12 cellular contexts compared by ENCODE assay signal in genomic region chr3:196360586-196360985, GRCh38. TPM values are rescaled to one million over a fixed set of nuclear protein-coding genes. Genes with fewer than 3 reads are reported as not detected.
DNase-seq lines count a peak whose midpoint lies in the region; TF ChIP-seq lines count a peak whose summit lies in the region.
"Had no signal": no experiment of that assay in that cellular context is flagged by ENCODE, and none has a peak within 500 bp of the region (broad histone marks: within the 10 kb centered on the region; RNA-seq: fewer than 3 reads in every experiment).

No MANE protein-coding gene starts in this region.

- WGBS in GM23248 (ENCODE audit: low coverage in 1 of 2, low lambda C conversion rate in 2 of 2, missing lambda C conversion rate in 2 of 2), 2 experiments, result 85 to 91% methylated on average over 7 of the region's 7 CpGs
- WGBS in esophagus muscularis mucosa, result 75% methylated on average over 7 of the region's 7 CpGs

- H3K9ac ChIP-seq in GM23248, result no peak overlapping the region
- H3K9ac ChIP-seq: BLaER1 had no signal

- H2AFZ ChIP-seq in GM23248, result no peak overlapping the region

- in situ Hi-C loops in GM23248 (cut with MboI), result no loop called here

- H3K79me2 ChIP-seq in GM23248 (ENCODE audit: insufficient read depth), result peaks cover 9% of the 10 kb centered on the region

- no peak for TF ChIP-seq POLR2A in esophagus muscularis mucosa (IDR thresholded peaks at IDR 0.05; ENCODE audit: low read depth)

- no peak overlapping the region for H3K4me3 ChIP-seq in GM23248
- H3K4me3 ChIP-seq in MG63, result no peak overlapping the region
- no peak overlapping the region for H3K4me3 ChIP-seq in esophagus muscularis mucosa
- H3K4me3 ChIP-seq: A549, BLaER1 had no signal

- no peak for TF ChIP-seq CTCF in esophagus muscularis mucosa (IDR thresholded peaks at IDR 0.05)

- H3K4me1 ChIP-seq in GM23248 (ENCODE audit: insufficient read depth) (peaks cover 4% of the 10 kb centered on the region; the same call in 1 of the 2 replicates), esophagus muscularis mucosa (peaks cover 0 to 6% (median 5%) of the 10 kb centered on the region in 4 donors)
- H3K4me1 ChIP-seq: A549, Caco-2 had no signal

- H3K36me3 ChIP-seq in GM23248 (ENCODE audit: low read depth) (peaks cover 36% of the 10 kb centered on the region), MG63 (peaks cover 41% of the 10 kb centered on the region), esophagus muscularis mucosa (peaks cover 29 to 80% (median 73%) of the 10 kb centered on the region in 4 donors)

- H3K9me3 ChIP-seq in GM23248 (ENCODE audit: low read depth) (no peaks in the 10 kb centered on the region), MG63 (no peaks in the 10 kb centered on the region), esophagus muscularis mucosa (no peaks in the 10 kb centered on the region)
- H3K9me3 ChIP-seq: A549, BLaER1, Caco-2 had no signal

- no peak overlapping the region for H3K4me2 ChIP-seq in GM23248 (ENCODE audit: unreplicated experiment)
- H3K4me2 ChIP-seq: A549, BLaER1 had no signal

- intact Hi-C loops in esophagus muscularis mucosa (cut with DNase I), result no loop called here

- no peaks in the 10 kb centered on the region for H3K9me2 ChIP-seq in GM23248 (ENCODE audit: insufficient read depth)

- no peaks in the 10 kb centered on the region for H4K20me1 ChIP-seq in GM23248 (ENCODE audit: insufficient read depth)

- H3K27me3 ChIP-seq in GM23248 (replicated peaks; ENCODE audit: insufficient read depth), result no peaks in the 10 kb centered on the region
- H3K27me3 ChIP-seq in MG63, result no peaks in the 10 kb centered on the region
- H3K27me3 ChIP-seq in esophagus muscularis mucosa, result no peaks in the 10 kb centered on the region
- H3K27me3 ChIP-seq: BLaER1 had no signal

- 0 out of 2 replicates have a peak overlapping the region, but pooled peaks have one; percentile 10 for H3K27ac ChIP-seq in GM23248
- no peak overlapping the region for H3K27ac ChIP-seq in esophagus muscularis mucosa (replicated peaks in 1 of 4)
- H3K27ac ChIP-seq: A549, BLaER1 had no signal

- TF ChIP-seq EP300 in esophagus muscularis mucosa (IDR thresholded peaks at IDR 0.05), result no peak

- DNase-seq in GM23248 (no peak), MG63 (peak; percentile 49), esophagus muscularis mucosa (ENCODE audit: extremely low spot score) (peak; percentile 53), medulla oblongata (ENCODE audit: extremely low spot score) (no peak), AG08395 (ENCODE audit: low spot score) (no peak)
- no peak for DNase-seq in activated naive CD4-positive, alpha-beta T cell treated with anti-CD3 and anti-CD28 coated beads, Interleukin-2, amount 50 U/mL, for 16 hours
- DNase-seq: AML-193; Caco-2; CD8-positive, alpha-beta memory T cell had no signal

- H3F3A ChIP-seq in GM23248 (ENCODE audit: insufficient read depth), result peaks cover 14% of the 10 kb centered on the region

RNA-seq across cellular contexts. Expression of gene TM4SF19, which starts 22.4 kb away (rescaled TPM):
- total RNA-seq in GM23248 (2014; rRNA removed; shearing (Covaris generic)), result not detected in 2 replicates
- polyA plus RNA-seq in GM23248 (2016; fragmentation: Nextera tagmentation; extraction: Ambion mirVana), result not detected in 2 replicates
- not detected in 2 replicates for total RNA-seq in MG63 (2014; rRNA removed; shearing (Covaris generic); ENCODE audit: low replicate concordance)
- not detected for total RNA-seq in esophagus muscularis mucosa
- total RNA-seq: Caco-2 had no signal
- polyA plus RNA-seq: AG04450 had no signal

RNA-seq across cellular contexts. Expression of gene DYNLT2B, which starts 42.5 kb away (rescaled TPM):
- total RNA-seq in GM23248 (2014; rRNA removed; shearing (Covaris generic)), result 9.6 and 47.8 TPM in 2 replicates
- polyA plus RNA-seq in GM23248 (2016; fragmentation: Nextera tagmentation; extraction: Ambion mirVana), result 39.7 and 42.4 TPM in 2 replicates
- 15.4 and 34.3 TPM in 2 replicates for total RNA-seq in MG63 (2014; rRNA removed; shearing (Covaris generic); ENCODE audit: low replicate concordance)
- total RNA-seq in esophagus muscularis mucosa, result 1 to 10 TPM; 5.3 to 9.5 (median 6.8) TPM

Comparison
In these comparisons a context has a peak if more than half of its experiments do, and no peak if none do; other contexts are left out.
1. DNase-seq: peak in MG63 (single experiment) and esophagus muscularis mucosa (single experiment); none in GM23248 (single experiment), activated naive CD4-positive, alpha-beta T cell treated with anti-CD3 and anti-CD28 coated beads, Interleukin-2, amount 50 U/mL, for 16 hours (single experiment), medulla oblongata (single experiment) and AG08395 (single experiment).